Comparison of ENCODE assay signal across 20 cellular contexts in the genomic region with DNA sequence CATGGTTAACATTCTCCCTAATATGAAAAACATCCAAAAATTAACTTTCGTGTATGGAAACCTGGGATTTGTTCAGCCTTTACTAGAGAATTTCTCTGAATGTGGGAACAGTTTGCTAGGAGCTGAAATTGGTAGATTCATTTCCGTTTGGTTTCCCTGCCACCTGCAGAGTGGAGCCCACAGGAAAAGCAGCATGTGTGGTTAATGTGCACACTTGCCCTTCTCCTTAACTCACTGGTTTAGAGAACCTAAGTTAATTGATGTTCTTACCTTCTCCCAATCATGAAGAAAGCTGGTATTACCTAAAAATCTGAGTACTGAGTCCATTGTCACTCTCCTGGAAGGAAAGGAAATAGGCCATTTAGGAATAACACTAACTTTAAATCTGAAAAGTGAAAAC. TPM values are rescaled to one million over a fixed set of nuclear protein-coding genes. Genes with fewer than 3 reads are reported as not detected.
DNase-seq lines count a peak whose midpoint lies in the region; ATAC-seq and TF ChIP-seq lines count a peak whose summit lies in the region.
"Had no signal": no experiment of that assay in that cellular context is flagged by ENCODE, and none has a peak within 500 bp of the region (broad histone marks: within the 10 kb centered on the region; RNA-seq: fewer than 3 reads in every experiment).

No MANE protein-coding gene starts in this region.

- no peaks in the 10 kb centered on the region for H4K20me1 ChIP-seq in DND-41 (ENCODE audit: insufficient read depth, low read length)

- H3K4me1 ChIP-seq in DND-41 (ENCODE audit: insufficient read depth, low read length) (peaks cover 18% of the 10 kb centered on the region), A673 (ENCODE audit: insufficient read depth, low read length, poor library complexity, severe bottlenecking) (no peaks in the 10 kb centered on the region), aorta (ENCODE audit: control insufficient read depth in 1 of 2, insufficient read depth in 2 of 2, low read length in 2 of 2) (no peaks in the 10 kb centered on the region)

- intact Hi-C loops in A673 (cut with micrococcal nuclease; ENCODE audit: unreplicated experiment), result no loop called here
- intact Hi-C loops in aorta (cut with DNase I), result no loop called here

- H3K9ac ChIP-seq in DND-41 (ENCODE audit: low read depth, low read length), result no peak overlapping the region
- H3K9ac ChIP-seq: GM23248 had no signal

- H3K79me2 ChIP-seq in DND-41 (ENCODE audit: insufficient read depth, low read length), result no peaks in the 10 kb centered on the region

- no peak overlapping the region for H3K27ac Mint-ChIP-seq in type B pancreatic cell
- H3K27ac Mint-ChIP-seq: CD8-positive, alpha-beta T cell; HFFc6 had no signal

- TF ChIP-seq CTCF in DND-41 (IDR thresholded peaks at IDR 0.05; ENCODE audit: borderline replicate concordance, extremely low read depth, low read length, poor library complexity, severe bottlenecking), result no peak
- TF ChIP-seq CTCF in type B pancreatic cell (conservative IDR thresholded peaks at IDR 0.05), result no peak
- no peak for TF ChIP-seq CTCF in A673 (conservative IDR thresholded peaks at IDR 0.05; ENCODE audit: low read depth, low read length)

- no peaks in the 10 kb centered on the region for H3K36me3 Mint-ChIP-seq in type B pancreatic cell
- H3K36me3 Mint-ChIP-seq: CD8-positive, alpha-beta T cell had no signal

- H3K27ac ChIP-seq in DND-41 (ENCODE audit: low read length) (peak overlapping the region; percentile 50), A673 (ENCODE audit: low read depth, low read length, poor library complexity, severe bottlenecking) (no peak overlapping the region), aorta (ENCODE audit: low read depth in 1 of 2, low read length in 2 of 2) (no peak overlapping the region)
- H3K27ac ChIP-seq: GM23248 had no signal

- H3K9me3 Mint-ChIP-seq in type B pancreatic cell, result no peaks in the 10 kb centered on the region

- no peaks in the 10 kb centered on the region for H3K27me3 Mint-ChIP-seq in type B pancreatic cell

- DNase-seq in DND-41 (peak; percentile 13), NCI-H69 (lab: John Stamatoyannopoulos, UW) (peak; percentile 67), UCSD-AML1 (lab: John Stamatoyannopoulos, UW; ENCODE audit: unreplicated experiment) (peak; percentile 1), type B pancreatic cell (ENCODE audit: extremely low spot score, unreplicated experiment) (no peak), A673 (ENCODE audit: low spot score) (no peak), aorta (no peak), NOMO-1 treated with DMSO at 0.1 percent for 48 hours (lab: John Stamatoyannopoulos, UW; ENCODE audit: unreplicated experiment) (no peak)
- DNase-seq: AML-193; Calu3; CD8-positive, alpha-beta T cell; DMS 273 treated with DMSO at 0.1 percent for 48 hours; DMS53; GDM1; GM23248; H7; HFFc6; IMR-90; KBM-7 had no signal

- BruUV-seq in A673 (replicated peaks; lab: Mats Ljungman, UMichigan), result no TSS peak

- H3K4me3 Mint-ChIP-seq in type B pancreatic cell, result no peak overlapping the region
- H3K4me3 Mint-ChIP-seq: CD8-positive, alpha-beta T cell; HFFc6 had no signal

- H2AFZ ChIP-seq in DND-41 (ENCODE audit: low read depth, low read length), result peak overlapping the region; percentile 39; the same call in 1 of the 2 replicates
- H2AFZ ChIP-seq: GM23248 had no signal

- CTCF ChIA-PET in A673 (lab: Charles Lee), result no interaction called here

- H3K9me3 ChIP-seq in DND-41 (ENCODE audit: insufficient read depth, low read length, severe bottlenecking) (no peaks in the 10 kb centered on the region), A673 (ENCODE audit: low read depth, low read length, poor library complexity, severe bottlenecking) (no peaks in the 10 kb centered on the region), aorta (ENCODE audit: control insufficient read depth, low read length) (no peaks in the 10 kb centered on the region)

- peak overlapping the region; percentile 51; the same call in 1 of the 2 replicates for H3K4me2 ChIP-seq in DND-41 (ENCODE audit: insufficient read depth, low read length)

- H3K36me3 ChIP-seq in DND-41 (ENCODE audit: insufficient read depth, low read length), result no peaks in the 10 kb centered on the region
- H3K36me3 ChIP-seq in A673 (ENCODE audit: insufficient read depth, low read length, poor library complexity, severe bottlenecking), result no peaks in the 10 kb centered on the region
- no peaks in the 10 kb centered on the region for H3K36me3 ChIP-seq in aorta (ENCODE audit: control insufficient read depth in 1 of 2, insufficient read depth in 2 of 2, low read length in 1 of 2)

- H3K4me1 Mint-ChIP-seq in type B pancreatic cell (ENCODE audit: unreplicated experiment), result peaks cover 6% of the 10 kb centered on the region

- ATAC-seq in DND-41 (ENCODE audit: insufficient read depth, low read depth) (peak; percentile 77), aorta (ENCODE audit: low FRiP score) (no peak)
- ATAC-seq: CD8-positive, alpha-beta T cell; HCT116 had no signal

- WGBS in aorta, 2 donors, result 56 to 60% methylated on average over 2 of the region's 2 CpGs

- H3K27me3 ChIP-seq in DND-41 (ENCODE audit: insufficient read depth, low read length, poor library complexity) (no peaks in the 10 kb centered on the region), A673 (replicated peaks; ENCODE audit: insufficient read depth, low read depth, low read length, poor library complexity) (no peaks in the 10 kb centered on the region), aorta (ENCODE audit: control insufficient read depth in 1 of 2, insufficient read depth in 2 of 2, low read length in 1 of 2) (no peaks in the 10 kb centered on the region)

- POLR2A ChIA-PET in A673 (lab: Charles Lee; ENCODE audit: low non-redundant PET), result no interaction called here

- peak overlapping the region in 1 of 2 experiments; percentile 29; a peak in 1 of 4 replicates for H3K4me3 ChIP-seq in DND-41 (ENCODE audit: low read depth in 1 of 2, low read length in 2 of 2)
- H3K4me3 ChIP-seq in A673 (ENCODE audit: low read depth, low read length, poor library complexity, severe bottlenecking), result no peak overlapping the region
- H3K4me3 ChIP-seq in aorta (ENCODE audit: low read length in 2 of 2), result no peak overlapping the region
- H3K4me3 ChIP-seq: GM23248 had no signal

RNA-seq across cellular contexts. Expression of gene ASXL3, which starts 37.6 kb away (rescaled TPM):
- total RNA-seq in type B pancreatic cell (ENCODE audit: low replicate concordance) (15.6 and 24.4 TPM in 2 replicates), A673 (2021) (0.11 TPM in 2 replicates), aorta (1 to 10 TPM; 4.3 to 5.1 TPM)
- under 1 TPM; 0.38 to 0.84 TPM for polyA plus RNA-seq in aorta
- total RNA-seq: CD8-positive, alpha-beta T cell; GM23248; HFFc6 had no signal
- polyA plus RNA-seq: BJ, GM23248 had no signal

Comparison
In these comparisons a context has a peak if more than half of its experiments do, and no peak if none do; other contexts are left out.
1. DNase-seq: peak in DND-41 (single experiment), NCI-H69 (single experiment) and UCSD-AML1 (single experiment); none in type B pancreatic cell (single experiment), A673 (single experiment), aorta (0 of 2) and NOMO-1 treated with DMSO at 0.1 percent for 48 hours (single experiment).